25 cellular contexts compared by ENCODE assay signal in the genomic region with DNA sequence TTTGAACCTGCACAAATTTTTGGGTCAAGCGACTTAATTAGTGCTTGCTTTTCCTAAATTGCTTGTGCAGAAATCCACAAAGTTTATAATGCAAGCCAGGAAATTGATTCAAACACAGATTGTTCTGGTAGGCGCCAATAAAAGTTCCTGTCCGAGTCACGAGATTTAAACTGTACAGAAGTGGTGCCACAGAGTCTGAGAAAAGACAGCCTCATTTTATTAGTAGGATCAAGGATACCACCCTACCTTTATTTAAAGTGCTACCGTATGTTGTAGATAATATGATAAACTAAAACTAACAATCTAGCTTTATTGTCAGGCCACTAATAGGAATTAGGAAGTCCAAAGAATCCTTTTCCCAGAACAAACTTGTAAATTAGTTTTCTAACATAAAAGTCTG.
"Had no signal": no experiment of that assay in that cellular context is flagged by ENCODE, and none has a peak within 500 bp of the region (broad histone marks: within the 10 kb centered on the region; RNA-seq: fewer than 3 reads in every experiment).

No MANE protein-coding gene starts in this region.

- H3K9me3 Mint-ChIP-seq: activated CD4-positive, alpha-beta T cell treated with anti-CD3 and anti-CD28 coated beads, Interleukin-2, amount 10 ng/mL, durations not matched to agents 24 days and 14 days had no signal

- H3K36me3 Mint-ChIP-seq: activated CD4-positive, alpha-beta memory T cell treated with anti-CD3 and anti-CD28 coated beads for 36 hours; activated naive CD4-positive, alpha-beta T cell treated with anti-CD3 and anti-CD28 coated beads, Interleukin-2, amount 10 ng/mL, durations not matched to agents 7 days and 5 days; activated naive CD8-positive, alpha-beta T cell treated with anti-CD3 and anti-CD28 coated beads for 36 hours had no signal

- H3K36me3 ChIP-seq: brain microvascular endothelial cell, cardiac muscle cell had no signal

- H3K4me1 Mint-ChIP-seq: activated B cell treated with CpG ODN at 0.5 μM for 24 hours; activated CD4-positive, alpha-beta T cell treated with anti-CD3 and anti-CD28 coated beads, Interleukin-2, amount 10 ng/mL, durations not matched to agents 24 days and 14 days; activated naive CD4-positive, alpha-beta T cell treated with anti-CD3 and anti-CD28 coated beads, Interleukin-2, amount 10 ng/mL, durations not matched to agents 7 days and 5 days; activated naive CD8-positive, alpha-beta T cell treated with anti-CD3 and anti-CD28 coated beads for 36 hours; activated T-helper 17 cell treated with anti-CD3 and anti-CD28 coated beads, Interleukin-2, amount 50 U/mL, for 72 hours; T-helper 17 cell had no signal

- DNase-seq: activated B cell treated with CpG ODN at 0.5 μM for 24 hours; activated CD4-positive, alpha-beta memory T cell treated with anti-CD3 and anti-CD28 coated beads for 36 hours; activated CD4-positive, alpha-beta T cell treated with anti-CD3 and anti-CD28 coated beads for 1 hour; activated CD4-positive, alpha-beta T cell treated with anti-CD3 and anti-CD28 coated beads, Interleukin-2, amount 10 ng/mL, durations not matched to agents 24 days and 14 days; activated CD8-positive, alpha-beta memory T cell treated with anti-CD3 and anti-CD28 coated beads for 24 hours; activated gamma-delta T cell treated with Interleukin-2 at 50 U/mL for 16 hours; activated naive CD4-positive, alpha-beta T cell treated with anti-CD3 and anti-CD28 coated beads, Interleukin-2, amount 10 ng/mL, durations not matched to agents 7 days and 5 days; activated naive CD8-positive, alpha-beta T cell treated with anti-CD3 and anti-CD28 coated beads for 36 hours; activated T-cell treated with anti-CD3 and anti-CD28 coated beads, Interleukin-2, amount 50 U/mL, for 4 hours; brain microvascular endothelial cell; NCI-H1048; NCI-H1930; NCI-H2107; NCI-H2171 treated with DMSO at 0.1 percent for 48 hours; NCI-H510A treated with DMSO at 0.1 percent for 48 hours; NCI-H69; NK-92 treated with Interleukin-12 subunit alpha and Interleukin-12 subunit beta, amount 100 ng/mL, for 24 hours; OCI-M1; RPMI8226; T-helper 17 cell; T-helper 9 cell had no signal

- H3K27ac ChIP-seq: brain microvascular endothelial cell, cardiac muscle cell had no signal

- H3K27me3 ChIP-seq: brain microvascular endothelial cell, cardiac muscle cell had no signal

- H3K27me3 Mint-ChIP-seq: activated CD4-positive, alpha-beta memory T cell treated with anti-CD3 and anti-CD28 coated beads for 36 hours; activated CD4-positive, alpha-beta T cell treated with anti-CD3 and anti-CD28 coated beads, Interleukin-2, amount 10 ng/mL, durations not matched to agents 24 days and 14 days; activated naive CD4-positive, alpha-beta T cell treated with anti-CD3 and anti-CD28 coated beads, Interleukin-2, amount 10 ng/mL, durations not matched to agents 7 days and 5 days; activated naive CD8-positive, alpha-beta T cell treated with anti-CD3 and anti-CD28 coated beads for 36 hours; activated T-helper 17 cell treated with anti-CD3 and anti-CD28 coated beads, Interleukin-2, amount 50 U/mL, for 72 hours; T-helper 17 cell had no signal

- H3K4me3 ChIP-seq: cardiac muscle cell had no signal

- H3K27ac Mint-ChIP-seq: activated B cell treated with CpG ODN at 0.5 μM for 24 hours; activated CD4-positive, alpha-beta memory T cell treated with anti-CD3 and anti-CD28 coated beads for 36 hours; activated CD4-positive, alpha-beta T cell treated with anti-CD3 and anti-CD28 coated beads, Interleukin-2, amount 10 ng/mL, durations not matched to agents 24 days and 14 days; activated naive CD4-positive, alpha-beta T cell treated with anti-CD3 and anti-CD28 coated beads, Interleukin-2, amount 10 ng/mL, durations not matched to agents 7 days and 5 days; activated naive CD8-positive, alpha-beta T cell treated with anti-CD3 and anti-CD28 coated beads for 36 hours; activated T-helper 17 cell treated with anti-CD3 and anti-CD28 coated beads, Interleukin-2, amount 50 U/mL, for 72 hours; T-helper 17 cell had no signal

- H3K4me3 Mint-ChIP-seq: activated B cell treated with CpG ODN at 0.5 μM for 24 hours; activated CD4-positive, alpha-beta memory T cell treated with anti-CD3 and anti-CD28 coated beads for 36 hours; activated CD4-positive, alpha-beta T cell treated with anti-CD3 and anti-CD28 coated beads, Interleukin-2, amount 10 ng/mL, durations not matched to agents 24 days and 14 days; activated naive CD4-positive, alpha-beta T cell treated with anti-CD3 and anti-CD28 coated beads, Interleukin-2, amount 10 ng/mL, durations not matched to agents 7 days and 5 days; activated naive CD8-positive, alpha-beta T cell treated with anti-CD3 and anti-CD28 coated beads for 36 hours; activated T-cell treated with anti-CD3 and anti-CD28 coated beads, Interleukin-2, amount 50 U/mL, for 4 hours; activated T-helper 17 cell treated with anti-CD3 and anti-CD28 coated beads, Interleukin-2, amount 50 U/mL, for 72 hours; T-helper 17 cell had no signal

- ATAC-seq: activated T-cell treated with anti-CD3 and anti-CD28 coated beads, Interleukin-2, amount 50 U/mL, for 4 hours; activated T-helper 17 cell treated with anti-CD3 and anti-CD28 coated beads, Interleukin-2, amount 50 U/mL, for 72 hours; Panc1; Right ventricle myocardium inferior; T-helper 17 cell had no signal
